ENCODE assay signal across 1 cellular context in genomic region chr19:53332484-53332883, GRCh38.
TF ChIP-seq lines count a peak whose summit lies in the region.

No MANE protein-coding gene starts in this region.

TF ChIP-seq in GM23338, 12 proteins besides CTCF, POLR2A, EP300 and RAD21 (continued from another document):
- TF ChIP-seq ZNF331 (CRISPR knock-in tag; IDR thresholded peaks at IDR 0.05; ENCODE audit: low read depth) (no peak), ZNF114 (CRISPR knock-in tag; IDR thresholded peaks at IDR 0.05) (no peak), STAT1 (IDR thresholded peaks at IDR 0.05; ENCODE audit: unreplicated experiment) (no peak), ZNF462 (CRISPR knock-in tag; IDR thresholded peaks at IDR 0.05) (no peak), NANOG (IDR thresholded peaks at IDR 0.05; ENCODE audit: borderline replicate concordance) (no peak), POLR2AphosphoS5 (IDR thresholded peaks at IDR 0.05; ENCODE audit: low read depth) (no peak), REST (IDR thresholded peaks at IDR 0.05; ENCODE audit: unreplicated experiment) (no peak), CREB1 (CRISPR knock-in tag; IDR thresholded peaks at IDR 0.05; ENCODE audit: low read depth) (no peak)
